12 cellular contexts compared by ENCODE assay signal in genomic region chr1:150881331-150882070, GRCh38. TPM values are rescaled to one million over a fixed set of nuclear protein-coding genes. Genes with fewer than 3 reads are reported as not detected.
DNase-seq lines count a peak whose midpoint lies in the region; ATAC-seq, FAIRE-seq and TF ChIP-seq lines count a peak whose summit lies in the region.
"Had no signal": no experiment of that assay in that cellular context is flagged by ENCODE, and none has a peak within 500 bp of the region (broad histone marks: within the 10 kb centered on the region; RNA-seq: fewer than 3 reads in every experiment).

No MANE protein-coding gene starts in this region.

- H3K18ac ChIP-seq in IMR-90 (ENCODE audit: low read depth, low read length): peak overlapping the region; percentile 92

- H3K27me3 Mint-ChIP-seq in astrocyte (ENCODE audit: low read depth, unreplicated experiment): no peaks in the 10 kb centered on the region
- H3K27me3 Mint-ChIP-seq: activated naive CD8-positive, alpha-beta T cell treated with anti-CD3 and anti-CD28 coated beads, Interleukin-2, amount 10 ng/mL, durations not matched to agents 7 days and 5 days; stimulated activated memory B cell treated with anti-CD40 and anti-IgM and Interleukin-4, amounts not matched to agents 10 μg/mL and 1 μg/mL and 100 μg/mL, for 72 hours had no signal

- DNase-seq in IMR-90 (peak; percentile 97), astrocyte (ENCODE audit: low read depth) (peak; percentile 90), hepatic stellate cell (ENCODE audit: low spot score) (peak; percentile 74), tibial artery (peak in 1 of 2 donors; percentile 48), NCI-H2227 treated with DMSO at 0.1 percent for 48 hours (lab: John Stamatoyannopoulos, UW) (no peak), midbrain (lab: John Stamatoyannopoulos, UW) (no peak)
- DNase-seq in effector memory CD4-positive, alpha-beta T cell: no peak
- DNase-seq in stimulated activated CD4-positive, alpha-beta T cell treated with anti-CD3 and anti-CD28 coated beads, Interleukin-12 subunit alpha, Interleukin-12 subunit beta, amount 100 ng/mL, for 4 hours: no peak
- DNase-seq: activated naive CD8-positive, alpha-beta T cell treated with anti-CD3 and anti-CD28 coated beads, Interleukin-2, amount 10 ng/mL, durations not matched to agents 7 days and 5 days; NCI-H524; WERI-Rb-1 had no signal

- peak overlapping the region; percentile 75 for H3K4ac ChIP-seq in IMR-90 (ENCODE audit: low read depth, low read length)

- dilution Hi-C loops in IMR-90 (cut with HindIII; ENCODE audit: low sequenced_read_pairs, unreplicated experiment): no loop called here

- TF ChIP-seq CTCF in IMR-90 (conservative IDR thresholded peaks at IDR 0.05; ENCODE audit: low read depth, low read length) (no peak), astrocyte (IDR thresholded peaks at IDR 0.05; ENCODE audit: insufficient read depth, low read depth, low read length) (no peak), tibial artery (IDR thresholded peaks at IDR 0.05) (no peak)

- H3K79me2 ChIP-seq in astrocyte (ENCODE audit: insufficient read depth, low read length): no peaks in the 10 kb centered on the region

- BruUV-seq in IMR-90 (replicated peaks; lab: Mats Ljungman, UMichigan): no TSS peak

- intact Hi-C loops in IMR-90 (cut with micrococcal nuclease) (no loop called here), tibial artery (cut with DNase I; ENCODE audit: low total_unique reads) (no loop called here)

- peaks cover 6% of the 10 kb centered on the region for H3K4me1 Mint-ChIP-seq in astrocyte (ENCODE audit: low read depth, unreplicated experiment)

- TF ChIP-seq POLR2A in IMR-90 (IDR thresholded peaks at IDR 0.05; ENCODE audit: low read depth, low read length): no peak

- H3K9me3 Mint-ChIP-seq in astrocyte (ENCODE audit: unreplicated experiment): no peaks in the 10 kb centered on the region
- H3K9me3 Mint-ChIP-seq: stimulated activated memory B cell treated with anti-CD40 and anti-IgM and Interleukin-4, amounts not matched to agents 10 μg/mL and 1 μg/mL and 100 μg/mL, for 72 hours had no signal

- H4K8ac ChIP-seq in IMR-90 (ENCODE audit: low read depth in 2 of 2, low read length in 2 of 2): peak overlapping the region; percentile 48 to 57

- no peak overlapping the region for H3K27ac Mint-ChIP-seq in astrocyte (ENCODE audit: unreplicated experiment)
- H3K27ac Mint-ChIP-seq: activated naive CD8-positive, alpha-beta T cell treated with anti-CD3 and anti-CD28 coated beads, Interleukin-2, amount 10 ng/mL, durations not matched to agents 7 days and 5 days; stimulated activated memory B cell treated with anti-CD40 and anti-IgM and Interleukin-4, amounts not matched to agents 10 μg/mL and 1 μg/mL and 100 μg/mL, for 72 hours had no signal

- peaks cover 11% of the 10 kb centered on the region for H3K4me1 ChIP-seq in IMR-90 (ENCODE audit: control insufficient read depth, insufficient read depth, low read length)
- H3K4me1 ChIP-seq in astrocyte (ENCODE audit: insufficient read depth, low read length): peaks cover 7% of the 10 kb centered on the region
- no peaks in the 10 kb centered on the region for H3K4me1 ChIP-seq in tibial artery
- no peaks in the 10 kb centered on the region for H3K4me1 ChIP-seq in effector memory CD4-positive, alpha-beta T cell (ENCODE audit: control insufficient read depth, insufficient read depth, low read length, poor library complexity, severe bottlenecking)

- H3K79me1 ChIP-seq in IMR-90 (ENCODE audit: low read depth in 1 of 2, low read length in 2 of 2): peaks cover 0 to 3% of the 10 kb centered on the region in 2 experiments; a peak in 1 of 4 replicates

- POLR2A ChIA-PET in IMR-90 (lab: Charles Lee; ENCODE audit: unreplicated experiment): no interaction called here

- peak overlapping the region; percentile 81 for H2BK120ac ChIP-seq in IMR-90 (ENCODE audit: low read depth, low read length)

- H3K9me3 ChIP-seq in IMR-90 (ENCODE audit: control insufficient read depth, insufficient read depth, low read length) (no peaks in the 10 kb centered on the region), astrocyte (ENCODE audit: insufficient read depth, low read depth, low read length) (no peaks in the 10 kb centered on the region), tibial artery (no peaks in the 10 kb centered on the region)
- no peaks in the 10 kb centered on the region for H3K9me3 ChIP-seq in effector memory CD4-positive, alpha-beta T cell (ENCODE audit: control insufficient read depth, low read length)

- H3K4me3 Mint-ChIP-seq in astrocyte (ENCODE audit: unreplicated experiment): no peak overlapping the region
- H3K4me3 Mint-ChIP-seq: activated naive CD8-positive, alpha-beta T cell treated with anti-CD3 and anti-CD28 coated beads, Interleukin-2, amount 10 ng/mL, durations not matched to agents 7 days and 5 days; stimulated activated memory B cell treated with anti-CD40 and anti-IgM and Interleukin-4, amounts not matched to agents 10 μg/mL and 1 μg/mL and 100 μg/mL, for 72 hours had no signal

- peak overlapping the region; percentile 9; the same call in 1 of the 2 replicates for H3K56ac ChIP-seq in IMR-90 (ENCODE audit: extremely low read depth, insufficient read depth, low read length)

- H2BK15ac ChIP-seq in IMR-90 (ENCODE audit: low read depth, low read length): peak overlapping the region; percentile 89

- H3K4me3 ChIP-seq in IMR-90 (ENCODE audit: insufficient read depth, low read depth, low read length) (no peak overlapping the region), astrocyte (ENCODE audit: insufficient read depth, low read depth, low read length) (no peak overlapping the region), tibial artery (no peak overlapping the region)
- H3K4me3 ChIP-seq in effector memory CD4-positive, alpha-beta T cell (ENCODE audit: insufficient read depth, low read depth, low read length, poor library complexity, severe bottlenecking): no peak overlapping the region

- H3K9ac ChIP-seq in IMR-90 (ENCODE audit: low read depth, low read length): no peak overlapping the region; the same call in 1 of the 2 replicates
- peak overlapping the region; percentile 1 for H3K9ac ChIP-seq in astrocyte (ENCODE audit: low read length)

- H3K9me1 ChIP-seq in IMR-90 (ENCODE audit: insufficient read depth, low read length): no peaks in the 10 kb centered on the region

- no peaks in the 10 kb centered on the region for H4K20me1 ChIP-seq in IMR-90 (ENCODE audit: insufficient read depth, low read length)
- no peaks in the 10 kb centered on the region for H4K20me1 ChIP-seq in astrocyte (ENCODE audit: insufficient read depth, low read length)

- H4K5ac ChIP-seq in IMR-90 (ENCODE audit: low read depth, low read length): peak overlapping the region; percentile 96

- H4K91ac ChIP-seq in IMR-90 (ENCODE audit: insufficient read depth, low read depth, low read length): peak overlapping the region; percentile 41

- WGBS in IMR-90 (ENCODE audit: extremely low coverage in 2 of 2, insufficient read length in 1 of 2), 2 experiments: no CpG with 5 or more reads among the region's 2 CpGs

- peak overlapping the region; percentile 35 for H2AK9ac ChIP-seq in IMR-90 (replicated peaks; ENCODE audit: low read depth, low read length, poor library complexity)

- peak overlapping the region; percentile 23 for H2AFZ ChIP-seq in IMR-90 (replicated peaks; ENCODE audit: low read length, poor library complexity)
- H2AFZ ChIP-seq in astrocyte (ENCODE audit: low read depth, low read length): no peak overlapping the region

- peak overlapping the region; percentile 28; the same call in 1 of the 2 replicates for H3K23ac ChIP-seq in IMR-90 (ENCODE audit: low read depth, low read length)

- no peak for TF ChIP-seq RAD21 in IMR-90 (IDR thresholded peaks at IDR 0.05; ENCODE audit: low read length)

- peak; percentile 84 for ATAC-seq in IMR-90 (ENCODE audit: low read depth)
- ATAC-seq: stimulated activated memory B cell treated with anti-CD40 and anti-IgM and Interleukin-4, amounts not matched to agents 10 μg/mL and 1 μg/mL and 100 μg/mL, for 72 hours had no signal

- H3K4me2 ChIP-seq in IMR-90 (ENCODE audit: low read depth, low read length) (peak overlapping the region; percentile 64; the same call in 1 of the 2 replicates), astrocyte (ENCODE audit: low read length) (peak overlapping the region; percentile 36)

- H2AK5ac ChIP-seq in IMR-90 (ENCODE audit: low read depth, low read length): peak overlapping the region; percentile 95

- no peaks in the 10 kb centered on the region for H3K27me3 ChIP-seq in IMR-90 (ENCODE audit: control insufficient read depth, insufficient read depth, low read length)
- H3K27me3 ChIP-seq in astrocyte (ENCODE audit: insufficient read depth, low read length): no peaks in the 10 kb centered on the region
- H3K27me3 ChIP-seq in tibial artery: no peaks in the 10 kb centered on the region
- H3K27me3 ChIP-seq in effector memory CD4-positive, alpha-beta T cell (replicated peaks; ENCODE audit: control insufficient read depth, insufficient read depth, low read length, poor library complexity, severe bottlenecking): no peaks in the 10 kb centered on the region

- H3K27ac ChIP-seq in IMR-90 (ENCODE audit: insufficient read depth, low read length) (peak overlapping the region; percentile 97; the same call in 1 of the 2 replicates), astrocyte (ENCODE audit: low read depth, low read length) (peak overlapping the region; percentile 32), tibial artery (peak overlapping the region; percentile 14 to 22)
- no peak overlapping the region for H3K27ac ChIP-seq in effector memory CD4-positive, alpha-beta T cell (ENCODE audit: insufficient read depth, low read length, poor library complexity, severe bottlenecking)
- H3K27ac ChIP-seq: WERI-Rb-1 had no signal

- CTCF ChIA-PET in IMR-90 (lab: Yijun Ruan, JAX): interaction anchor here (1.1 kb wide), 1 partner anchor 41 kb away, joined by 3 read pairs; no protein-coding TSS in a partner anchor

- peak overlapping the region; percentile 51; the same call in 1 of the 2 replicates for H2BK20ac ChIP-seq in IMR-90 (ENCODE audit: low read depth, low read length)

- H2BK5ac ChIP-seq in IMR-90 (ENCODE audit: low read depth, low read length, poor library complexity, severe bottlenecking): peak overlapping the region; percentile 95

- H3K36me3 Mint-ChIP-seq in astrocyte (ENCODE audit: low read depth, unreplicated experiment): no peaks in the 10 kb centered on the region
- H3K36me3 Mint-ChIP-seq: activated naive CD8-positive, alpha-beta T cell treated with anti-CD3 and anti-CD28 coated beads, Interleukin-2, amount 10 ng/mL, durations not matched to agents 7 days and 5 days; stimulated activated memory B cell treated with anti-CD40 and anti-IgM and Interleukin-4, amounts not matched to agents 10 μg/mL and 1 μg/mL and 100 μg/mL, for 72 hours had no signal

- peak overlapping the region; percentile 70 for H3K14ac ChIP-seq in IMR-90 (replicated peaks; ENCODE audit: low read depth, low read length)

- in situ Hi-C loops in IMR-90 (cut with MboI; ENCODE audit: low sequenced_read_pairs): no loop called here

- no peak for FAIRE-seq in astrocyte (lab: Jason Lieb, UNC)

- H3K36me3 ChIP-seq in IMR-90 (ENCODE audit: control insufficient read depth, insufficient read depth, low read length) (no peaks in the 10 kb centered on the region), astrocyte (ENCODE audit: insufficient read depth, low read length) (no peaks in the 10 kb centered on the region), tibial artery (no peaks in the 10 kb centered on the region)
- H3K36me3 ChIP-seq in effector memory CD4-positive, alpha-beta T cell (ENCODE audit: control insufficient read depth, insufficient read depth, low read length): no peaks in the 10 kb centered on the region
- H3K36me3 ChIP-seq: WERI-Rb-1 had no signal

RNA-seq across cellular contexts. Expression of gene ARNT, which starts 5.1 kb away (rescaled TPM):
- total RNA-seq in IMR-90 (2012; rRNA removed): 26.3 and 28.1 TPM in 2 replicates
- polyA plus RNA-seq in IMR-90 (2012; rRNA removed): 15.7 and 19.7 TPM in 2 replicates
- polyA plus RNA-seq in IMR-90 (2012; cell fraction: cytosol; rRNA removed): 8.3 and 17.3 TPM in 2 replicates
- 30.5 and 73.0 TPM in 2 replicates for polyA plus RNA-seq in IMR-90 (2012; cell fraction: nucleus; rRNA removed; ENCODE audit: low replicate concordance)
- total RNA-seq in astrocyte: 24.1 and 25.8 TPM in 2 replicates

RNA-seq across cellular contexts. Expression of gene CTXND2, which starts 5.4 kb away (rescaled TPM):
- not detected in 2 replicates for total RNA-seq in IMR-90 (2012; rRNA removed)
- not detected in 2 replicates for polyA plus RNA-seq in IMR-90 (2012; rRNA removed)
- polyA plus RNA-seq in IMR-90 (2012; cell fraction: cytosol; rRNA removed): not detected in 2 replicates
- polyA plus RNA-seq in IMR-90 (2012; cell fraction: nucleus; rRNA removed; ENCODE audit: low replicate concordance): not detected in 2 replicates
- not detected in 2 replicates for total RNA-seq in astrocyte
- total RNA-seq: activated naive CD8-positive, alpha-beta T cell treated with anti-CD3 and anti-CD28 coated beads, Interleukin-2, amount 10 ng/mL, durations not matched to agents 7 days and 5 days had no signal

RNA-seq across cellular contexts. Expression of gene SETDB1, which starts 44.7 kb away (rescaled TPM):
- total RNA-seq in IMR-90 (2012; rRNA removed) (22.9 and 24.7 TPM in 2 replicates), astrocyte (28.4 and 30.0 TPM in 2 replicates)
- 16.6 and 18.7 TPM in 2 replicates for polyA plus RNA-seq in IMR-90 (2012; rRNA removed)
- polyA plus RNA-seq in IMR-90 (2012; cell fraction: cytosol; rRNA removed): 5.0 and 6.3 TPM in 2 replicates
- 24.4 and 71.3 TPM in 2 replicates for polyA plus RNA-seq in IMR-90 (2012; cell fraction: nucleus; rRNA removed; ENCODE audit: low replicate concordance)

Comparison
In these comparisons a context has a peak if more than half of its experiments do, and no peak if none do; other contexts are left out.
1. DNase-seq: peak in IMR-90 (single experiment), astrocyte (single experiment) and hepatic stellate cell (single experiment); none in NCI-H2227 treated with DMSO at 0.1 percent for 48 hours (single experiment), effector memory CD4-positive, alpha-beta T cell (0 of 3), midbrain (single experiment) and stimulated activated CD4-positive, alpha-beta T cell treated with anti-CD3 and anti-CD28 coated beads, Interleukin-12 subunit alpha, Interleukin-12 subunit beta, amount 100 ng/mL, for 4 hours (single experiment).